Comparison of ENCODE assay signal across 13 cellular contexts in genomic region chr2:49028101-49028500, GRCh38.
DNase-seq lines count a peak whose midpoint lies in the region; ATAC-seq and TF ChIP-seq lines count a peak whose summit lies in the region.
"Had no signal": no experiment of that assay in that cellular context is flagged by ENCODE, and none has a peak within 500 bp of the region (broad histone marks: within the 10 kb centered on the region; RNA-seq: fewer than 3 reads in every experiment).

No MANE protein-coding gene starts in this region.

- no peaks in the 10 kb centered on the region for H3K9me2 ChIP-seq in PC-9 (ENCODE audit: insufficient read depth)

- H2AFZ ChIP-seq in PC-9 = no peak overlapping the region

- intact Hi-C loops in PC-9 (cut with micrococcal nuclease; ENCODE audit: unreplicated experiment) = no loop called here

- CTCF ChIA-PET in PC-9 (lab: Charles Lee) = no interaction called here

- peak; percentile 98 for ATAC-seq in GM18870 (IDR thresholded peaks at IDR 0.05; ENCODE audit: unreplicated experiment)
- ATAC-seq in GM21526 (IDR thresholded peaks at IDR 0.05; ENCODE audit: low FRiP score, unreplicated experiment) = peak; percentile 94
- peak; percentile 98 for ATAC-seq in HG03097 (IDR thresholded peaks at IDR 0.05; ENCODE audit: low FRiP score, unreplicated experiment)
- ATAC-seq: upper lobe of right lung had no signal

- no peaks in the 10 kb centered on the region for H4K20me1 ChIP-seq in PC-9 (ENCODE audit: insufficient read depth)

- H3K4me2 ChIP-seq in PC-9 = no peak overlapping the region

- POLR2A ChIA-PET in PC-9 (lab: Charles Lee; ENCODE audit: unreplicated experiment) = no interaction called here

- H3K4me3 ChIP-seq in kidney epithelial cell (ENCODE audit: low read depth, low read length) (no peak overlapping the region), PC-9 (no peak overlapping the region)
- H3K4me3 ChIP-seq: left ventricle myocardium inferior, pancreas, upper lobe of right lung had no signal

- no peak for TF ChIP-seq CTCF in kidney epithelial cell (IDR thresholded peaks at IDR 0.05; ENCODE audit: insufficient read depth, low read length, poor library complexity, severe bottlenecking)
- TF ChIP-seq CTCF in PC-9 (conservative IDR thresholded peaks at IDR 0.05) = no peak

- H3K36me3 ChIP-seq in kidney epithelial cell (ENCODE audit: control insufficient read depth, insufficient read depth, low read length) = no peaks in the 10 kb centered on the region
- H3K36me3 ChIP-seq in PC-9 (ENCODE audit: low read depth) = no peaks in the 10 kb centered on the region
- H3K36me3 ChIP-seq: left ventricle myocardium inferior, pancreas, upper lobe of right lung had no signal

- no peaks in the 10 kb centered on the region for H3K79me2 ChIP-seq in PC-9 (ENCODE audit: low read depth)

- no TSS peak for BruUV-seq in PC-9 (replicated peaks; lab: Mats Ljungman, UMichigan)

- H3K27me3 ChIP-seq in kidney epithelial cell (ENCODE audit: control insufficient read depth, insufficient read depth, low read length) (no peaks in the 10 kb centered on the region), PC-9 (ENCODE audit: insufficient read depth, low read depth) (0 out of 2 replicates have a peak, but pooled peaks cover 4% of the 10 kb centered on the region)
- H3K27me3 ChIP-seq: pancreas, upper lobe of right lung had no signal

- no peaks in the 10 kb centered on the region for H3F3A ChIP-seq in PC-9 (ENCODE audit: insufficient read depth, low read depth)

- no peaks in the 10 kb centered on the region for H3K4me1 ChIP-seq in PC-9 (replicated peaks; ENCODE audit: insufficient read depth)
- H3K4me1 ChIP-seq: left ventricle myocardium inferior, pancreas, upper lobe of right lung had no signal

- DNase-seq in kidney epithelial cell (ENCODE audit: low read depth) = peak; percentile 32
- no peak for DNase-seq in caudate nucleus (lab: John Stamatoyannopoulos, UW)
- no peak for DNase-seq in cerebellar nuclear complex (lab: John Stamatoyannopoulos, UW)
- DNase-seq in PC-9 = no peak
- DNase-seq: activated CD4-positive, CD25-positive, alpha-beta regulatory T cell; IMR-90; left ventricle myocardium inferior; pancreas; SHP77 treated with DMSO at 0.1 percent for 48 hours; upper lobe of right lung had no signal

- H3K27ac ChIP-seq in caudate nucleus (ENCODE audit: low read depth, low read length) (no peak overlapping the region), PC-9 (no peak overlapping the region)
- H3K27ac ChIP-seq: left ventricle myocardium inferior, pancreas, upper lobe of right lung had no signal

- H3K9me3 ChIP-seq in PC-9 (ENCODE audit: insufficient read depth, low read depth) = no peaks in the 10 kb centered on the region
- H3K9me3 ChIP-seq: left ventricle myocardium inferior, pancreas, upper lobe of right lung had no signal
